ENCODE assay signal across 8 cellular contexts in the genomic region with DNA sequence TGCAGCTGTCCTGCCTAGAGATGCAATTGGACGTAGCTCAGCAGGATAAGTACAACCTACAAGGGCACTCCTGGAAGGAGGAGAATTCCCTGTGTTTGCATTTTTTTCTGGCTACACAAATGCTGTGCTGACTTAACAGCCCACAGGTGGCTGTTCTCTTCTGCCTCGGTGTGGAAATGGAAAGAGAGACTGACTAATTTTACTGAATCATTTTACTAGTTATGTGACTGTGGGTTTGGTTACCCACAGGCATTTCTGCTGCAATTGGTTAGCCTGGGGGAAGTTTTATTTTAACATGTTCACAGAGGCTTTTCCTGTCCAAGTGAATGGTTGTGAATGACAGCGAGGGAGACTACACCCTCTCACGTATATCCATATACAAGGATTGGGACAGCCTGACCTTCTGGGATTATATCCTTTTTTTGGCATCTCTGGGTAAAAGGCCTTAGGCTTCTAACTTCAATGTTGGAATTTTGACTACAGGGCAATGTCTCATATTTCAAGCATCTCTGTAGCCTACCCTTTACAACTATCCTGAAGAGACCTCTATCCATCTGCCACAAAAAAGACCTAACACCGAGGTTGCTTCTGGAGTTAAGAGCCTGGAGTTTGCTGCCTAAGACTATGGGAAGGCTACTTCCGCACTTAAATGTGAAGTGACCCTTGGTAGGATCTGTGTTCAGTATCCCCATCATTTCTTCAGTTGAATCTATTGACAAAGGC.
DNase-seq lines count a peak whose midpoint lies in the region; ATAC-seq, FAIRE-seq and TF ChIP-seq lines count a peak whose summit lies in the region.

No MANE protein-coding gene starts in this region.

- no peak overlapping the region for H3K27ac ChIP-seq in kidney (ENCODE audit: low read depth in 2 of 2, low read length in 2 of 2)

- TF ChIP-seq CTCF in AG09309 (IDR thresholded peaks at IDR 0.05; ENCODE audit: control insufficient read depth, insufficient read depth, low read depth, low read length, missing control alignments) (peak; percentile 15), kidney epithelial cell (IDR thresholded peaks at IDR 0.05; ENCODE audit: insufficient read depth, low read length, poor library complexity, severe bottlenecking) (no peak), kidney (IDR thresholded peaks at IDR 0.05; ENCODE audit: borderline replicate concordance, extremely low read depth, insufficient read depth) (no peak)

- H3K9me3 ChIP-seq in kidney (ENCODE audit: control insufficient read depth in 1 of 2, low read length in 2 of 2), result no peaks in the 10 kb centered on the region

- ATAC-seq in GM19328 (IDR thresholded peaks at IDR 0.05; ENCODE audit: unreplicated experiment), result peak; percentile 78
- ATAC-seq in HG03159 (IDR thresholded peaks at IDR 0.05; ENCODE audit: unreplicated experiment), result peak; percentile 84

- H3K4me1 ChIP-seq in kidney (ENCODE audit: control insufficient read depth in 1 of 2, insufficient read depth in 1 of 2, low read depth in 1 of 2, low read length in 2 of 2), result no peaks in the 10 kb centered on the region

- H3K4me3 ChIP-seq in AG09309 (ENCODE audit: control insufficient read depth, low read depth, low read length) (no peak overlapping the region), kidney epithelial cell (ENCODE audit: low read depth, low read length) (no peak overlapping the region), kidney (ENCODE audit: low read length in 2 of 2) (no peak overlapping the region)

- no peaks in the 10 kb centered on the region for H3K36me3 ChIP-seq in kidney epithelial cell (ENCODE audit: control insufficient read depth, insufficient read depth, low read length)
- H3K36me3 ChIP-seq in kidney (ENCODE audit: control insufficient read depth in 1 of 2, insufficient read depth in 2 of 2, low read length in 2 of 2), result no peaks in the 10 kb centered on the region

- no peak overlapping the region for H3K9ac ChIP-seq in kidney (ENCODE audit: low read length in 2 of 2)

- intact Hi-C loops in kidney (cut with DNase I), result no loop called here

- DNase-seq in AG09309 (ENCODE audit: low read depth), result peak; percentile 90
- peak; percentile 23 to 86 for DNase-seq in SW 1271 (lab: John Stamatoyannopoulos, UW)
- peak; percentile 94 for DNase-seq in kidney epithelial cell (ENCODE audit: low read depth)
- no peak for DNase-seq in OCI-M2 (lab: John Stamatoyannopoulos, UW; ENCODE audit: unreplicated experiment)
- DNase-seq in kidney, result no peak
- no peak for DNase-seq in NCI-H2107 treated with DMSO at 0.1 percent for 48 hours (lab: John Stamatoyannopoulos, UW; ENCODE audit: unreplicated experiment)

- no peak for FAIRE-seq in kidney (lab: Jason Lieb, UNC)

- no peaks in the 10 kb centered on the region for H3K27me3 ChIP-seq in kidney epithelial cell (ENCODE audit: control insufficient read depth, insufficient read depth, low read length)

Comparison
In these comparisons a context has a peak if more than half of its experiments do, and no peak if none do; other contexts are left out.
1. DNase-seq: peak in AG09309 (single experiment), SW 1271 (2 of 2) and kidney epithelial cell (single experiment); none in OCI-M2 (single experiment), kidney (single experiment) and NCI-H2107 treated with DMSO at 0.1 percent for 48 hours (single experiment).